Comparison of ENCODE assay signal across 10 cellular contexts in the genomic region with DNA sequence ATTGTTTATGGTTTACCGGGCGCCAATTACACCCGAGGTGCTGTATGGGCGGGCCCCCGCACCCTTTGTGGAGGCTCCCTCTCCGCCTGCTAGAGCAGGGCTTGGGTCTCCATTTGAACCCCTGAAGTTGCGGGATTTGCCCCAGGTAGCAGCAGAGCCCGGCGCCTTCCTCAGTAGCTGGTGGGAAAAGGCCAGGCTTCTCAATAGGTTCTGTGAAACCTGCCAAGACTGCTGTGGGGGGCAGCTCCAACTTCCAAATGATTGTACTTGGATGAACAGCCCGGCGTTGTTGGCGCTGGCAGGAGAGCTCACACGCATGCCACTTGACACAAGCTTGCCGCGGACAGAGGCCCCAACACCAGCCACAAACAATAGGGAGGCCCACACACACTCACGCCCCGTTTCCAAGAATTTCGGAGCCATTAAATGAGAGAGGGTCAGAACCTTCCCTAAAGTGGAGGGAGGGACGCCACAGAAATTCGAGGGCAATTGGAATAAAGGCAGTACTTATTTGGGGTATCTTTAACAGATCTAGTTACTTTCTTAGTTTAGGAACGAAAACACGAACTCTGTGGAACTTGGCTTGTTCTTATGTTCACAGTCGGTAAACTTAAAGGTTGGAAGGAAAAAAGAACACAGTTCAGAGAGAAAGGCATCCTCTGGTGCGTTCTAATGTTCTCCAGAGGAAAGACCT. TPM values are rescaled to one million over a fixed set of nuclear protein-coding genes. Genes with fewer than 3 reads are reported as not detected.
DNase-seq lines count a peak whose midpoint lies in the region; ATAC-seq and TF ChIP-seq lines count a peak whose summit lies in the region.
"Had no signal": no experiment of that assay in that cellular context is flagged by ENCODE, and none has a peak within 500 bp of the region (broad histone marks: within the 10 kb centered on the region; RNA-seq: fewer than 3 reads in every experiment).

No MANE protein-coding gene starts in this region.

- peak overlapping the region; percentile 54 for H3K4me3 ChIP-seq in lung
- H3K4me3 ChIP-seq in testis = peak overlapping the region; percentile 66 to 73

- H3K9me3 ChIP-seq in lung (ENCODE audit: control insufficient read depth in 2 of 2, insufficient read depth in 1 of 2, low read length in 1 of 2) = no peaks in the 10 kb centered on the region
- H3K9me3 ChIP-seq in testis = no peaks in the 10 kb centered on the region

- H3K27me3 ChIP-seq in lung (ENCODE audit: control insufficient read depth, insufficient read depth) = no peaks in the 10 kb centered on the region
- H3K27me3 ChIP-seq in testis = no peaks in the 10 kb centered on the region

- H3K27ac ChIP-seq in lung (ENCODE audit: low read depth in 1 of 2, low read length in 1 of 2) = peak overlapping the region in 1 of 2 donors; percentile 71
- peak overlapping the region; percentile 39 to 60 for H3K27ac ChIP-seq in testis

- intact Hi-C loops in testis (cut with DNase I; ENCODE audit: low total_unique reads) = no loop called here

- peak; percentile 27 for DNase-seq in NCI-H2227 (lab: John Stamatoyannopoulos, UW; ENCODE audit: unreplicated experiment)
- DNase-seq in NCI-H2227 treated with DMSO at 0.1 percent for 48 hours (lab: John Stamatoyannopoulos, UW) = no peak
- DNase-seq in T47D (ENCODE audit: low read depth in 1 of 2, low spot score in 1 of 2) = peak; percentile 65 to 81
- no peak for DNase-seq in lung (ENCODE audit: low spot score)
- peak; percentile 46 for DNase-seq in testis
- DNase-seq: activated CD4-positive, alpha-beta T cell treated with anti-CD3 and anti-CD28 coated beads, Interleukin-2, amount 50 U/mL, for 1 hour; NCI-H2081 had no signal

- TF ChIP-seq CTCF in lung (IDR thresholded peaks at IDR 0.05; ENCODE audit: control extremely low read depth, extremely low read depth) (no peak), testis (IDR thresholded peaks at IDR 0.05) (no peak)

- in situ Hi-C loops in T47D (cut with HindIII; ENCODE audit: low pct_unique_long_range_greater_than_20kb, low sequenced_read_pairs) = no loop called here

- H3K36me3 ChIP-seq in lung (ENCODE audit: control insufficient read depth in 2 of 2, insufficient read depth in 2 of 2, low read length in 2 of 2) (no peaks in the 10 kb centered on the region), testis (ENCODE audit: low read depth, missing control alignments) (no peaks in the 10 kb centered on the region)

- H3K4me1 ChIP-seq in lung (ENCODE audit: control insufficient read depth in 2 of 2, insufficient read depth in 2 of 2, low read length in 2 of 2) (peaks cover 0 to 22% of the 10 kb centered on the region in 2 donors), testis (peaks cover 21% of the 10 kb centered on the region)

- ATAC-seq in lung (ENCODE audit: insufficient read depth, low FRiP score) = no peak
- no peak for ATAC-seq in HG03045 (IDR thresholded peaks at IDR 0.05; ENCODE audit: unreplicated experiment)
- no peak for ATAC-seq in HG03196 (IDR thresholded peaks at IDR 0.05; ENCODE audit: unreplicated experiment)
- ATAC-seq in GM19351 (IDR thresholded peaks at IDR 0.05; ENCODE audit: unreplicated experiment) = no peak

- 49 to 71% methylated on average over 24 of the region's 24 CpGs for WGBS in lung, 2 donors
- WGBS in testis, 2 donors = 24 to 25% methylated on average over 14 to 24 of the region's 24 CpGs

- no peak for TF ChIP-seq POLR2A in testis (IDR thresholded peaks at IDR 0.05)

RNA-seq across cellular contexts. Expression of a gene that starts 1.4 kb away (rescaled TPM):
- total RNA-seq in lung = 10 to 100 TPM; 10.7 to 20.5 TPM
- polyA plus RNA-seq in lung = 1 to 10 TPM; 3.1 to 4.7 TPM
- 1 to 10 TPM; 2.0 to 2.3 TPM for total RNA-seq in testis
- polyA plus RNA-seq in testis (ENCODE audit: insufficient read depth, low read depth, low replicate concordance) = 2.6 TPM

Comparison
In these comparisons a context has a peak if more than half of its experiments do, and no peak if none do; other contexts are left out.
1. DNase-seq: peak in NCI-H2227 (single experiment), T47D (2 of 2) and testis (single experiment); none in NCI-H2227 treated with DMSO at 0.1 percent for 48 hours (single experiment) and lung (single experiment).